In genomic region chr20:37845878-37846277, GRCh38 we compare ENCODE assay signal across 16 cellular contexts. TPM values are rescaled to one million over a fixed set of nuclear protein-coding genes. Genes with fewer than 3 reads are reported as not detected.
"Had no signal": no experiment of that assay in that cellular context is flagged by ENCODE, and none has a peak within 500 bp of the region (broad histone marks: within the 10 kb centered on the region; RNA-seq: fewer than 3 reads in every experiment).

No MANE protein-coding gene starts in this region.

- ATAC-seq: esophagus mucosa; stimulated activated naive CD8-positive, alpha-beta T cell treated with anti-CD3 and anti-CD28 coated beads, Interleukin-15, Interleukin-2, amounts not matched to agents 100 U/mL and 50 U/mL, for 24 hours had no signal

- H3K9me3 ChIP-seq: adrenal gland, right atrium auricular region, transverse colon had no signal

- H3K4me1 Mint-ChIP-seq: activated naive CD4-positive, alpha-beta T cell treated with anti-CD3 and anti-CD28 coated beads, Interleukin-2, amount 50 U/mL, for 24 hours had no signal

- H3K27me3 Mint-ChIP-seq: activated naive CD4-positive, alpha-beta T cell treated with anti-CD3 and anti-CD28 coated beads, Interleukin-2, amount 50 U/mL, for 24 hours; natural killer cell treated with Interleukin-12 subunit alpha and Interleukin-12 subunit beta and Interleukin-15 and Interleukin-18, amount 100 ng/mL, for 72 hours had no signal

- H3K27ac Mint-ChIP-seq: activated T-helper 2 cell treated with anti-CD3 and anti-CD28 coated beads, Interferon-gamma antibody, Interleukin-2, Interleukin-4, amounts not matched to agents 10 μg/mL and 5 μg/mL and 100 μg/mL, durations not matched to agents 14 hours and 24 hours and 36 hours; natural killer cell treated with Interleukin-12 subunit alpha and Interleukin-12 subunit beta and Interleukin-15 and Interleukin-18, amount 100 ng/mL, for 72 hours had no signal

- H3K4me1 ChIP-seq: transverse colon had no signal

- H3K4me3 Mint-ChIP-seq: activated naive CD4-positive, alpha-beta T cell treated with anti-CD3 and anti-CD28 coated beads, Interleukin-2, amount 50 U/mL, for 24 hours; natural killer cell treated with Interleukin-12 subunit alpha and Interleukin-12 subunit beta and Interleukin-15 and Interleukin-18, amount 100 ng/mL, for 72 hours had no signal

- H3K27me3 ChIP-seq: adrenal gland, right atrium auricular region, transverse colon had no signal

- H3K9me3 Mint-ChIP-seq: activated naive CD4-positive, alpha-beta T cell treated with anti-CD3 and anti-CD28 coated beads, Interleukin-2, amount 50 U/mL, for 24 hours; activated T-helper 2 cell treated with anti-CD3 and anti-CD28 coated beads, Interferon-gamma antibody, Interleukin-2, Interleukin-4, amounts not matched to agents 10 μg/mL and 5 μg/mL and 100 μg/mL, durations not matched to agents 14 hours and 24 hours and 36 hours; natural killer cell treated with Interleukin-12 subunit alpha and Interleukin-12 subunit beta and Interleukin-15 and Interleukin-18, amount 100 ng/mL, for 72 hours had no signal

- H3K4me3 ChIP-seq: adrenal gland, right atrium auricular region, transverse colon had no signal

- H3K27ac ChIP-seq: adrenal gland, transverse colon had no signal

- DNase-seq: activated CD4-positive, alpha-beta T cell treated with anti-CD3 and anti-CD28 coated beads, Interleukin-2, amount 50 U/mL, for 48 hours; activated CD4-positive, CD25-positive, alpha-beta regulatory T cell treated with anti-CD3 and anti-CD28 coated beads, Interleukin-2, amount 50 U/mL, for 72 hours; activated T-cell treated with anti-CD3 and anti-CD28 coated beads, Interleukin-2, amount 50 U/mL, for 1 hour; caudate nucleus; mesenchymal stem cell; occipital lobe; stimulated activated CD4-positive, alpha-beta T cell treated with anti-CD3 and anti-CD28 coated beads, Interleukin-4, amount 100 ng/mL, for 24 hours; stimulated activated naive CD8-positive, alpha-beta T cell treated with anti-CD3 and anti-CD28 coated beads, Interleukin-15, Interleukin-2, amounts not matched to agents 100 U/mL and 50 U/mL, for 24 hours; transverse colon had no signal

RNA-seq across cellular contexts. Expression of gene VSTM2L, which starts 57.0 kb away (rescaled TPM):
- total RNA-seq: skeletal muscle tissue had no signal
